ENCODE assay signal across 8 cellular contexts in the genomic region with DNA sequence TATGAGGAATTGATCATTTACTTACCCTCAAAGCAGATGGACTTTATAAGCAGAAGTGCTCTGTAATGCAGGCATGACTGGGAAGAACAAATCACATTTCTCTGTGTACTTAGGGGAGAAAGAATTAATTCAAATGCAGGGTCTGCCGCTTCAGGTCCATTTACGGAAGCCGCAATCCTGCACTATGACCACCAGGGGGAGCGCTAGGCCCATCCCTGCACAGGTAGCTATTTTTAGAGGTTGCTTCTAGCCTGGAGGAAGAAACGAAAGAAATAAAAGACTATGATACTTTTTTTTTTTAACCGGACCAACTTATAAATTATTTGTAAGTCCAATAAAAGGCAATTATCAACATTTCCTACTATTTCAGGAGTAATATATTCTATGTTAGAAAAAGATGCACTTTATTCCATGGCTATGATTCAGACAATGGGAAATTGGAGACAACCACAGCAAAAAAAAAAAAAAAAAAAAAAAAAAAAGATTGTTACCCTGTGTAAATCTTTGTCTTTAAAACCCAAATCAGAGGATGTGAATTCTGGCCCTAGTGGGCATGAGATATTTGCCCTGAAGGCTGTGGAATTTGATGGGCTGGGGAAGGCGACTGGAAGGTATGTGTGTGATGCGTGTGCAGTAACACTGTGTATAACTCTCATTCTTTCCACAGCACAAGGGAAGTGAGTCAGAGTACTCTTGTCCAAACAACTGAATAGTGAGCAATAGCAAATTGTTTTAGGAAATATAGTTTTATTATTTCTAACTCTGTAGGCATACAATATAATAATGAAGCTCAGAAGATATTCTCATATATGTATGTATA. TPM values are rescaled to one million over a fixed set of nuclear protein-coding genes. Genes with fewer than 3 reads are reported as not detected.
A peak's percentile ranks its signal among the peaks of the same experiment; 100 is the strongest.
DNase-seq lines count a peak whose midpoint lies in the region; ATAC-seq and TF ChIP-seq lines count a peak whose summit lies in the region.

No MANE protein-coding gene starts in this region.

- H3K9ac ChIP-seq in liver (ENCODE audit: low read depth in 1 of 2, low read length in 2 of 2) = peak overlapping the region in 1 of 2 donors; percentile 38

- no peaks in the 10 kb centered on the region for H3K27me3 ChIP-seq in liver (ENCODE audit: control insufficient read depth in 4 of 4, insufficient read depth in 4 of 4, low read length in 3 of 4)

- H3K27me3 Mint-ChIP-seq in chondrocyte (ENCODE audit: low read depth) = no peaks in the 10 kb centered on the region

- DNase-seq in NCI-H446 (lab: John Stamatoyannopoulos, UW) (peak; percentile 69 to 81), NCI-H446 treated with DMSO at 0.1 percent for 48 hours (lab: John Stamatoyannopoulos, UW) (no peak), NCI-H2227 (lab: John Stamatoyannopoulos, UW; ENCODE audit: unreplicated experiment) (peak; percentile 83), chondrocyte (ENCODE audit: low spot score) (no peak)
- peak; percentile 48 to 50 for DNase-seq in activated CD4-positive, alpha-beta T cell treated with anti-CD3 and anti-CD28 coated beads for 24 hours (ENCODE audit: low read depth in 2 of 2)
- peak; percentile 34 to 61 for DNase-seq in stimulated activated CD4-positive, alpha-beta T cell treated with anti-CD3 and anti-CD28 coated beads, Interleukin-4, amount 100 ng/mL, for 48 hours (ENCODE audit: low read depth in 2 of 2)

- H3K4me3 Mint-ChIP-seq in chondrocyte (ENCODE audit: unreplicated experiment) = peak overlapping the region; percentile 47

- H3K9me3 ChIP-seq in liver (ENCODE audit: control insufficient read depth in 4 of 4, low read length in 3 of 4) = no peaks in the 10 kb centered on the region

- 17% methylated on average over 8 of the region's 8 CpGs for WGBS in liver

- H3K4me3 ChIP-seq in liver (ENCODE audit: low read depth in 1 of 3, low read length in 3 of 3) = no peak overlapping the region

- peaks cover 6 to 20% (median 13%) of the 10 kb centered on the region in 4 donors for H3K4me1 ChIP-seq in liver (ENCODE audit: control insufficient read depth in 4 of 4, insufficient read depth in 4 of 4, low read length in 3 of 4)

- ATAC-seq in HG02885 (IDR thresholded peaks at IDR 0.05; ENCODE audit: poor library complexity, unreplicated experiment) = peak; percentile 81

- H3K36me3 ChIP-seq in liver (ENCODE audit: control insufficient read depth in 4 of 4, insufficient read depth in 3 of 4, low read depth in 1 of 4, low read length in 3 of 4) = no peaks in the 10 kb centered on the region

- H3K9me3 Mint-ChIP-seq in chondrocyte (ENCODE audit: low read depth) = no peaks in the 10 kb centered on the region

- H3K4me1 Mint-ChIP-seq in chondrocyte (ENCODE audit: low read depth) = peaks cover 31% of the 10 kb centered on the region

- H3K27ac ChIP-seq in liver (ENCODE audit: low read depth in 1 of 2, low read length in 2 of 2) = peak overlapping the region in 1 of 2 donors; percentile 6

- no peaks in the 10 kb centered on the region for H3K36me3 Mint-ChIP-seq in chondrocyte (ENCODE audit: low read depth)

- peak; percentile 99 for TF ChIP-seq CTCF in chondrocyte (IDR thresholded peaks at IDR 0.05)
- peak; percentile 97 for TF ChIP-seq CTCF in liver (IDR thresholded peaks at IDR 0.05; ENCODE audit: low read depth, low read length, missing input control)

- H3K27ac Mint-ChIP-seq in chondrocyte (ENCODE audit: unreplicated experiment) = peak overlapping the region; percentile 95

- peak; percentile 98 to 99 for TF ChIP-seq RAD21 in liver (IDR thresholded peaks at IDR 0.05)

TF ChIP-seq in liver, 16 proteins besides CTCF, POLR2A, EP300 and RAD21:
- TF ChIP-seq EGR1 (IDR thresholded peaks at IDR 0.05; ENCODE audit: low read depth in 2 of 2) (peak in 1 of 2 donors; percentile 43), GABPA (IDR thresholded peaks at IDR 0.05 in 1 of 2, conservative IDR thresholded peaks at IDR 0.05 in 1 of 2) (no peak), TAF1 (conservative IDR thresholded peaks at IDR 0.05) (no peak), RXRA (IDR thresholded peaks at IDR 0.05) (no peak), HNF4G (IDR thresholded peaks at IDR 0.05) (no peak), SP1 (IDR thresholded peaks at IDR 0.05) (no peak), HNF4A (conservative IDR thresholded peaks at IDR 0.05) (peak in 1 of 2 donors; percentile 7), JUND (IDR thresholded peaks at IDR 0.05) (peak; percentile 61 to 95)
- TF ChIP-seq, protein P1, sequence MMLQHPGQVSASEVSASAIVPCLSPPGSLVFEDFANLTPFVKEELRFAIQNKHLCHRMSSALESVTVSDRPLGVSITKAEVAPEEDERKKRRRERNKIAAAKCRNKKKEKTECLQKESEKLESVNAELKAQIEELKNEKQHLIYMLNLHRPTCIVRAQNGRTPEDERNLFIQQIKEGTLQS (IDR thresholded peaks at IDR 0.05) = no peak

RNA-seq across cellular contexts. Expression of a gene that starts 12.9 kb away (rescaled TPM):
- total RNA-seq in chondrocyte (0.10 TPM in 1 of 3 replicates, not detected in the others), liver (10 to 100 TPM in 1 of 2 donors, 1 to 10 TPM in 1; 3.3 to 31.3 TPM)
- polyA plus RNA-seq in liver = 10 to 100 TPM in 1 of 2 donors, 1 to 10 TPM in 1; 4.7 to 27.6 TPM

RNA-seq across cellular contexts. Expression of a gene that starts 22.5 kb away (rescaled TPM):
- total RNA-seq in chondrocyte (not detected in 3 replicates), liver (100 to 1,000 TPM; 144 to 669 TPM)
- polyA plus RNA-seq in liver = 100 to 1,000 TPM; 188 to 363 TPM

Comparison
In these comparisons a context has a peak if more than half of its experiments do, and no peak if none do; other contexts are left out.
1. DNase-seq: peak in NCI-H446 (2 of 2), NCI-H2227 (single experiment), activated CD4-positive, alpha-beta T cell treated with anti-CD3 and anti-CD28 coated beads for 24 hours (2 of 2) and stimulated activated CD4-positive, alpha-beta T cell treated with anti-CD3 and anti-CD28 coated beads, Interleukin-4, amount 100 ng/mL, for 48 hours (2 of 2); none in NCI-H446 treated with DMSO at 0.1 percent for 48 hours (single experiment) and chondrocyte (single experiment).
2. RNA of a gene that starts 22.5 kb away (total RNA-seq): 144 to 669 TPM in liver; not detected in chondrocyte; every median in the first group is over 100 times any median in the second.